37 cellular contexts compared by ENCODE assay signal in genomic region chrX:136931661-136932060, GRCh38.
"Had no signal": no experiment of that assay in that cellular context is flagged by ENCODE, and none has a peak within 500 bp of the region (broad histone marks: within the 10 kb centered on the region; RNA-seq: fewer than 3 reads in every experiment).

No MANE protein-coding gene starts in this region.

- H3K4me3 Mint-ChIP-seq: activated CD4-positive, alpha-beta memory T cell treated with anti-CD3 and anti-CD28 coated beads, Interleukin-2, amount 10 ng/mL, durations not matched to agents 7 days and 5 days; activated CD4-positive, alpha-beta T cell treated with anti-CD3 and anti-CD28 coated beads for 36 hours; activated CD4-positive, alpha-beta T cell treated with anti-CD3 and anti-CD28 coated beads, Interleukin-2, amount 10 ng/mL, durations not matched to agents 7 days and 5 days; activated CD8-positive, alpha-beta memory T cell treated with anti-CD3 and anti-CD28 coated beads, Interleukin-2, amount 10 ng/mL, durations not matched to agents 7 days and 5 days; activated CD8-positive, alpha-beta T cell treated with anti-CD3 and anti-CD28 coated beads, Interleukin-2, amount 10 ng/mL, durations not matched to agents 7 days and 5 days; activated naive CD4-positive, alpha-beta T cell treated with anti-CD3 and anti-CD28 coated beads, Interleukin-2, amount 10 ng/mL, durations not matched to agents 7 days and 5 days; activated naive CD4-positive, alpha-beta T cell treated with anti-CD3 and anti-CD28 coated beads, Interleukin-2, amount 50 U/mL, for 24 hours; activated naive CD8-positive, alpha-beta T cell; activated naive CD8-positive, alpha-beta T cell treated with anti-CD3 and anti-CD28 coated beads, Interleukin-2, amount 10 ng/mL, durations not matched to agents 7 days and 5 days; activated naive CD8-positive, alpha-beta T cell treated with anti-CD3 and anti-CD28 coated beads, Interleukin-2, amount 50 U/mL, for 24 hours; activated T-cell treated with anti-CD3 and anti-CD28 coated beads, Interleukin-2, amount 50 U/mL, for 24 hours; T-helper 1 cell treated with Interleukin-12 subunit alpha and Interleukin-12 subunit beta and Interleukin-4 antibody, amounts not matched to agents 30 μg/mL and 1 μg/mL, for 36 hours; T-helper 2 cell treated with Interferon-gamma antibody and Interleukin-4, amounts not matched to agents 5 μg/mL and 100 μg/mL, for 36 hours; WTC11 had no signal

- H3K9me3 ChIP-seq: ascending aorta, breast epithelium had no signal

- H3K27ac ChIP-seq: ascending aorta, brain microvascular endothelial cell, breast epithelium, WERI-Rb-1 had no signal

- H3K27ac Mint-ChIP-seq: activated CD4-positive, alpha-beta memory T cell treated with anti-CD3 and anti-CD28 coated beads, Interleukin-2, amount 10 ng/mL, durations not matched to agents 7 days and 5 days; activated CD4-positive, alpha-beta T cell treated with anti-CD3 and anti-CD28 coated beads for 36 hours; activated CD4-positive, alpha-beta T cell treated with anti-CD3 and anti-CD28 coated beads, Interleukin-2, amount 10 ng/mL, durations not matched to agents 7 days and 5 days; activated CD8-positive, alpha-beta memory T cell treated with anti-CD3 and anti-CD28 coated beads, Interleukin-2, amount 10 ng/mL, durations not matched to agents 7 days and 5 days; activated CD8-positive, alpha-beta T cell treated with anti-CD3 and anti-CD28 coated beads, Interleukin-2, amount 10 ng/mL, durations not matched to agents 7 days and 5 days; activated naive CD4-positive, alpha-beta T cell treated with anti-CD3 and anti-CD28 coated beads, Interleukin-2, amount 10 ng/mL, durations not matched to agents 7 days and 5 days; activated naive CD4-positive, alpha-beta T cell treated with anti-CD3 and anti-CD28 coated beads, Interleukin-2, amount 50 U/mL, for 24 hours; activated naive CD8-positive, alpha-beta T cell; activated naive CD8-positive, alpha-beta T cell treated with anti-CD3 and anti-CD28 coated beads, Interleukin-2, amount 10 ng/mL, durations not matched to agents 7 days and 5 days; activated naive CD8-positive, alpha-beta T cell treated with anti-CD3 and anti-CD28 coated beads, Interleukin-2, amount 50 U/mL, for 24 hours; activated T-cell treated with anti-CD3 and anti-CD28 coated beads, Interleukin-2, amount 50 U/mL, for 24 hours; activated T-helper 2 cell treated with anti-CD3 and anti-CD28 coated beads, Interferon-gamma antibody, Interleukin-2, Interleukin-4, amounts not matched to agents 10 μg/mL and 5 μg/mL and 100 μg/mL, durations not matched to agents 14 hours and 24 hours and 36 hours; T-helper 1 cell treated with Interleukin-12 subunit alpha and Interleukin-12 subunit beta and Interleukin-4 antibody, amounts not matched to agents 30 μg/mL and 1 μg/mL, for 36 hours; T-helper 2 cell treated with Interferon-gamma antibody and Interleukin-4, amounts not matched to agents 5 μg/mL and 100 μg/mL, for 36 hours; WTC11 had no signal

- ATAC-seq: activated CD4-positive, alpha-beta T cell treated with anti-CD3 and anti-CD28 coated beads for 36 hours; activated CD4-positive, CD25-positive, alpha-beta regulatory T cell treated with anti-CD3 and anti-CD28 coated beads, Interleukin-2, amount 50 U/mL, for 24 hours; activated CD8-positive, alpha-beta memory T cell treated with anti-CD3 and anti-CD28 coated beads, Interleukin-2, amount 10 ng/mL, durations not matched to agents 7 days and 5 days; activated CD8-positive, alpha-beta T cell treated with anti-CD3 and anti-CD28 coated beads, Interleukin-2, amount 10 ng/mL, durations not matched to agents 7 days and 5 days; activated naive CD8-positive, alpha-beta T cell treated with anti-CD3 and anti-CD28 coated beads, Interleukin-2, amount 50 U/mL, for 24 hours; WTC11 had no signal

- H3K27me3 ChIP-seq: ascending aorta, brain microvascular endothelial cell had no signal

- H3K27me3 Mint-ChIP-seq: activated CD4-positive, alpha-beta memory T cell treated with anti-CD3 and anti-CD28 coated beads, Interleukin-2, amount 10 ng/mL, durations not matched to agents 7 days and 5 days; activated CD4-positive, alpha-beta T cell treated with anti-CD3 and anti-CD28 coated beads for 36 hours; activated CD4-positive, alpha-beta T cell treated with anti-CD3 and anti-CD28 coated beads, Interleukin-2, amount 10 ng/mL, durations not matched to agents 7 days and 5 days; activated CD8-positive, alpha-beta memory T cell treated with anti-CD3 and anti-CD28 coated beads, Interleukin-2, amount 10 ng/mL, durations not matched to agents 7 days and 5 days; activated naive CD4-positive, alpha-beta T cell treated with anti-CD3 and anti-CD28 coated beads, Interleukin-2, amount 10 ng/mL, durations not matched to agents 7 days and 5 days; activated naive CD4-positive, alpha-beta T cell treated with anti-CD3 and anti-CD28 coated beads, Interleukin-2, amount 50 U/mL, for 24 hours; activated naive CD8-positive, alpha-beta T cell; activated naive CD8-positive, alpha-beta T cell treated with anti-CD3 and anti-CD28 coated beads, Interleukin-2, amount 10 ng/mL, durations not matched to agents 7 days and 5 days; activated naive CD8-positive, alpha-beta T cell treated with anti-CD3 and anti-CD28 coated beads, Interleukin-2, amount 50 U/mL, for 24 hours; activated T-cell treated with anti-CD3 and anti-CD28 coated beads, Interleukin-2, amount 50 U/mL, for 24 hours had no signal

- H3K4me3 ChIP-seq: ascending aorta, breast epithelium had no signal

- H3K9me3 Mint-ChIP-seq: activated CD4-positive, alpha-beta memory T cell treated with anti-CD3 and anti-CD28 coated beads, Interleukin-2, amount 10 ng/mL, durations not matched to agents 7 days and 5 days; activated CD4-positive, alpha-beta T cell treated with anti-CD3 and anti-CD28 coated beads, Interleukin-2, amount 10 ng/mL, durations not matched to agents 7 days and 5 days; activated naive CD4-positive, alpha-beta T cell treated with anti-CD3 and anti-CD28 coated beads, Interleukin-2, amount 10 ng/mL, durations not matched to agents 7 days and 5 days; activated naive CD4-positive, alpha-beta T cell treated with anti-CD3 and anti-CD28 coated beads, Interleukin-2, amount 50 U/mL, for 24 hours; activated naive CD8-positive, alpha-beta T cell treated with anti-CD3 and anti-CD28 coated beads, Interleukin-2, amount 10 ng/mL, durations not matched to agents 7 days and 5 days; activated naive CD8-positive, alpha-beta T cell treated with anti-CD3 and anti-CD28 coated beads, Interleukin-2, amount 50 U/mL, for 24 hours; activated T-cell treated with anti-CD3 and anti-CD28 coated beads, Interleukin-2, amount 50 U/mL, for 24 hours; activated T-helper 2 cell treated with anti-CD3 and anti-CD28 coated beads, Interferon-gamma antibody, Interleukin-2, Interleukin-4, amounts not matched to agents 10 μg/mL and 5 μg/mL and 100 μg/mL, durations not matched to agents 14 hours and 24 hours and 36 hours; T-helper 1 cell treated with Interleukin-12 subunit alpha and Interleukin-12 subunit beta and Interleukin-4 antibody, amounts not matched to agents 30 μg/mL and 1 μg/mL, for 36 hours; T-helper 2 cell treated with Interferon-gamma antibody and Interleukin-4, amounts not matched to agents 5 μg/mL and 100 μg/mL, for 36 hours had no signal

- DNase-seq: activated CD4-positive, alpha-beta memory T cell treated with anti-CD3 and anti-CD28 coated beads, Interleukin-2, amount 10 ng/mL, durations not matched to agents 7 days and 5 days; activated CD4-positive, alpha-beta T cell treated with anti-CD3 and anti-CD28 coated beads for 1 hour; activated CD4-positive, alpha-beta T cell treated with anti-CD3 and anti-CD28 coated beads for 36 hours; activated CD4-positive, alpha-beta T cell treated with anti-CD3 and anti-CD28 coated beads for 48 hours; activated CD4-positive, alpha-beta T cell treated with anti-CD3 and anti-CD28 coated beads, Interleukin-2, amount 10 ng/mL, durations not matched to agents 7 days and 5 days; activated CD4-positive, alpha-beta T cell treated with anti-CD3 and anti-CD28 coated beads, Interleukin-2, amount 50 U/mL, for 48 hours; activated CD4-positive, CD25-positive, alpha-beta regulatory T cell; activated CD8-positive, alpha-beta memory T cell treated with anti-CD3 and anti-CD28 coated beads for 24 hours; activated CD8-positive, alpha-beta memory T cell treated with anti-CD3 and anti-CD28 coated beads, Interleukin-2, amount 10 ng/mL, durations not matched to agents 7 days and 5 days; activated CD8-positive, alpha-beta memory T cell treated with anti-CD3 and anti-CD28 coated beads, Interleukin-2, amount 50 U/mL, for 48 hours; activated CD8-positive, alpha-beta T cell treated with anti-CD3 and anti-CD28 coated beads, Interleukin-2, amount 10 ng/mL, durations not matched to agents 7 days and 5 days; activated effector memory CD4-positive, alpha-beta T cell treated with Interleukin-2 at 50 U/mL for 16 hours; activated gamma-delta T cell; activated naive CD4-positive, alpha-beta T cell treated with anti-CD3 and anti-CD28 coated beads, Interleukin-2, amount 10 ng/mL, durations not matched to agents 7 days and 5 days; activated naive CD4-positive, alpha-beta T cell treated with Interleukin-2 at 50 U/mL for 16 hours; activated naive CD8-positive, alpha-beta T cell treated with anti-CD3 and anti-CD28 coated beads, Interleukin-2, amount 10 ng/mL, durations not matched to agents 7 days and 5 days; activated naive CD8-positive, alpha-beta T cell treated with anti-CD3 and anti-CD28 coated beads, Interleukin-2, amount 50 U/mL, for 24 hours; activated T-cell treated with anti-CD3 and anti-CD28 coated beads, Interleukin-2, amount 50 U/mL, for 24 hours; activated T-cell treated with anti-CD3 and anti-CD28 coated beads, Interleukin-2, amount 50 U/mL, for 48 hours; amygdala; anterior cingulate cortex; brain microvascular endothelial cell; central memory CD4-positive, alpha-beta T cell; T-helper 1 cell; T-helper 2 cell; T-helper 9 cell had no signal

- H3K4me1 ChIP-seq: ascending aorta, breast epithelium had no signal

- FAIRE-seq: TTC549 had no signal

- H3K36me3 ChIP-seq: ascending aorta, brain microvascular endothelial cell, breast epithelium, WERI-Rb-1 had no signal
